Comparison of ENCODE assay signal across 21 cellular contexts in the genomic region with DNA sequence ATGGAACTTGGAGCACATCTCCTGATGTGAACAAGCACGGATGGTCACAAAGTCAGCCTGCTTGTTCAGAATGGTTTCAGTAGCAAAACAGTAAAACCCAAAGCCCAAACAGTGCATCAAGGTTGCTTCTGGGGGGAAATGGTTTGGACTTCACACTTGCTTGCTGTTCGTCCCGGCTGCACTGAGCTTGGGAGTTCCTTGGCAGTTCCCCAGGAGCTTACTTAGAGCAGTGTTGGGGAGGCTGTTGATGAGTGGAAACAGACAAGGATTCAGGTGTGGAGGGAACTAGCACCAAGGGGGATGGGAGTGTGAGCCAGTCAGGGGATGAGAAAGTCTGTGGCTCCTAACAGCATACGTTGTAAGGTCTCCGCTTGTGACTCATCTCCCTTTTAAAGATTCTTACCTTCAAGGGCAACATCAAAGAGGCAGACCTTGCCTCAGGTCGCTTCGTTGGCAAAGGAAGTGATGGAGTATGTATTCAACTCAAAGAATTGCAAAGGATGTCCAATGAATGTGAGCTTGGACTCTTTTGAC. TPM values are rescaled to one million over a fixed set of nuclear protein-coding genes. Genes with fewer than 3 reads are reported as not detected.
"Had no signal": no experiment of that assay in that cellular context is flagged by ENCODE, and none has a peak within 500 bp of the region (broad histone marks: within the 10 kb centered on the region; RNA-seq: fewer than 3 reads in every experiment).

No MANE protein-coding gene starts in this region.

- H3K27me3 ChIP-seq: ascending aorta, breast epithelium, gastroesophageal sphincter, heart left ventricle, thyroid gland had no signal

- H3K36me3 ChIP-seq: ascending aorta, breast epithelium, gastroesophageal sphincter, heart left ventricle, thyroid gland had no signal

- DNase-seq: activated CD4-positive, alpha-beta memory T cell treated with anti-CD3 and anti-CD28 coated beads for 36 hours; activated CD4-positive, alpha-beta T cell treated with anti-CD3 and anti-CD28 coated beads for 36 hours; activated CD8-positive, alpha-beta memory T cell treated with anti-CD3 and anti-CD28 coated beads, Interleukin-2, amount 10 ng/mL, durations not matched to agents 7 days and 5 days; activated naive CD4-positive, alpha-beta T cell; activated naive CD8-positive, alpha-beta T cell treated with anti-CD3 and anti-CD28 coated beads, Interleukin-2, amount 50 U/mL, for 24 hours; cerebellar nuclear complex; effector CD4-positive, alpha-beta T cell; heart left ventricle; kidney glomerular epithelial cell; nephron progenitor cell; nucleus accumbens; posterior cingulate gyrus; stimulated activated naive CD4-positive, alpha-beta T cell; SW 1271; thyroid gland had no signal

- H3K9me3 ChIP-seq: ascending aorta, breast epithelium, gastroesophageal sphincter, heart left ventricle, thyroid gland had no signal

- H3K4me1 ChIP-seq: breast epithelium, thyroid gland had no signal

- ATAC-seq: activated CD4-positive, alpha-beta T cell treated with anti-CD3 and anti-CD28 coated beads for 36 hours; activated CD8-positive, alpha-beta memory T cell treated with anti-CD3 and anti-CD28 coated beads, Interleukin-2, amount 10 ng/mL, durations not matched to agents 7 days and 5 days; activated naive CD8-positive, alpha-beta T cell treated with anti-CD3 and anti-CD28 coated beads, Interleukin-2, amount 50 U/mL, for 24 hours; esophagus mucosa; gastroesophageal sphincter; heart left ventricle; WTC11 had no signal

- H3K4me1 Mint-ChIP-seq: activated CD4-positive, alpha-beta T cell treated with anti-CD3 and anti-CD28 coated beads for 36 hours; activated CD8-positive, alpha-beta memory T cell treated with anti-CD3 and anti-CD28 coated beads, Interleukin-2, amount 10 ng/mL, durations not matched to agents 7 days and 5 days; activated naive CD8-positive, alpha-beta T cell treated with anti-CD3 and anti-CD28 coated beads, Interleukin-2, amount 50 U/mL, for 24 hours; WTC11 had no signal

- H3K27ac Mint-ChIP-seq: activated CD4-positive, alpha-beta memory T cell treated with anti-CD3 and anti-CD28 coated beads for 36 hours; activated CD4-positive, alpha-beta T cell treated with anti-CD3 and anti-CD28 coated beads for 36 hours; activated CD8-positive, alpha-beta memory T cell treated with anti-CD3 and anti-CD28 coated beads, Interleukin-2, amount 10 ng/mL, durations not matched to agents 7 days and 5 days; activated naive CD8-positive, alpha-beta T cell treated with anti-CD3 and anti-CD28 coated beads, Interleukin-2, amount 50 U/mL, for 24 hours; nephron progenitor cell; T-helper 2 cell treated with Interferon-gamma antibody and Interleukin-4, amounts not matched to agents 5 μg/mL and 100 μg/mL, for 36 hours; WTC11 had no signal

- H3K4me3 ChIP-seq: ascending aorta, gastroesophageal sphincter, heart left ventricle, thyroid gland had no signal

- H3K4me3 Mint-ChIP-seq: activated CD4-positive, alpha-beta memory T cell treated with anti-CD3 and anti-CD28 coated beads for 36 hours; activated CD4-positive, alpha-beta T cell treated with anti-CD3 and anti-CD28 coated beads for 36 hours; activated CD8-positive, alpha-beta memory T cell treated with anti-CD3 and anti-CD28 coated beads, Interleukin-2, amount 10 ng/mL, durations not matched to agents 7 days and 5 days; activated naive CD8-positive, alpha-beta T cell treated with anti-CD3 and anti-CD28 coated beads, Interleukin-2, amount 50 U/mL, for 24 hours; nephron progenitor cell; T-helper 2 cell treated with Interferon-gamma antibody and Interleukin-4, amounts not matched to agents 5 μg/mL and 100 μg/mL, for 36 hours; WTC11 had no signal

- H3K27ac ChIP-seq: thyroid gland had no signal

- H3K9me3 Mint-ChIP-seq: activated CD4-positive, alpha-beta memory T cell treated with anti-CD3 and anti-CD28 coated beads for 36 hours; activated naive CD8-positive, alpha-beta T cell treated with anti-CD3 and anti-CD28 coated beads, Interleukin-2, amount 50 U/mL, for 24 hours; T-helper 2 cell treated with Interferon-gamma antibody and Interleukin-4, amounts not matched to agents 5 μg/mL and 100 μg/mL, for 36 hours had no signal

- H3K36me3 Mint-ChIP-seq: activated CD4-positive, alpha-beta memory T cell treated with anti-CD3 and anti-CD28 coated beads for 36 hours; activated CD8-positive, alpha-beta memory T cell treated with anti-CD3 and anti-CD28 coated beads, Interleukin-2, amount 10 ng/mL, durations not matched to agents 7 days and 5 days; WTC11 had no signal

RNA-seq across cellular contexts. Expression of a gene that starts 19.8 kb away (rescaled TPM):
- total RNA-seq: activated CD4-positive, alpha-beta memory T cell treated with anti-CD3 and anti-CD28 coated beads for 36 hours; activated CD4-positive, alpha-beta T cell treated with anti-CD3 and anti-CD28 coated beads for 36 hours; activated CD8-positive, alpha-beta memory T cell treated with anti-CD3 and anti-CD28 coated beads, Interleukin-2, amount 10 ng/mL, durations not matched to agents 7 days and 5 days; WTC11 had no signal
